In genomic region chr6:42021847-42022754, GRCh38 we compare ENCODE assay signal across 8 cellular contexts. TPM values are rescaled to one million over a fixed set of nuclear protein-coding genes. Genes with fewer than 3 reads are reported as not detected.
DNase-seq lines count a peak whose midpoint lies in the region; ATAC-seq lines count a peak whose summit lies in the region.

No MANE protein-coding gene starts in this region.

- ATAC-seq in GM18861 (IDR thresholded peaks at IDR 0.05; ENCODE audit: unreplicated experiment): peak; percentile 37

- H3K4me3 Mint-ChIP-seq in activated naive CD4-positive, alpha-beta T cell treated with anti-CD3 and anti-CD28 coated beads, Interleukin-2, amount 50 U/mL, for 24 hours: peak overlapping the region; percentile 80

- H3K27me3 Mint-ChIP-seq in activated naive CD4-positive, alpha-beta T cell treated with anti-CD3 and anti-CD28 coated beads, Interleukin-2, amount 50 U/mL, for 24 hours: no peaks in the 10 kb centered on the region

- H3K27ac Mint-ChIP-seq in activated naive CD4-positive, alpha-beta T cell treated with anti-CD3 and anti-CD28 coated beads, Interleukin-2, amount 50 U/mL, for 24 hours: peak overlapping the region; percentile 99

- H3K4me1 Mint-ChIP-seq in activated naive CD4-positive, alpha-beta T cell treated with anti-CD3 and anti-CD28 coated beads, Interleukin-2, amount 50 U/mL, for 24 hours: peaks cover 81% of the 10 kb centered on the region

- peak; percentile 95 for DNase-seq in NAMALWA (ENCODE audit: low spot score)
- peak; percentile 48 to 50 for DNase-seq in stimulated activated CD4-positive, alpha-beta T cell treated with anti-CD3 and anti-CD28 coated beads, Interleukin-1b, Interleukin-23, amount 100 ng/mL, for 4 hours (ENCODE audit: low read depth in 2 of 2)
- DNase-seq in mesenteric fat pad (ENCODE audit: low spot score): no peak
- no peak for DNase-seq in middle frontal gyrus (ENCODE audit: extremely low spot score, low spot score)
- no peak for DNase-seq in DMS79 (lab: John Stamatoyannopoulos, UW)
- DNase-seq in HuH-7.5 (ENCODE audit: low spot score): no peak

- H3K36me3 Mint-ChIP-seq in activated naive CD4-positive, alpha-beta T cell treated with anti-CD3 and anti-CD28 coated beads, Interleukin-2, amount 50 U/mL, for 24 hours: peaks cover 17% of the 10 kb centered on the region

- no peaks in the 10 kb centered on the region for H3K9me3 Mint-ChIP-seq in activated naive CD4-positive, alpha-beta T cell treated with anti-CD3 and anti-CD28 coated beads, Interleukin-2, amount 50 U/mL, for 24 hours

RNA-seq across cellular contexts. Expression of gene TAF8, which starts 28.2 kb away (rescaled TPM):
- total RNA-seq in mesenteric fat pad: 36.8 TPM

Comparison
In these comparisons a context has a peak if more than half of its experiments do, and no peak if none do; other contexts are left out.
1. DNase-seq: peak in NAMALWA (single experiment) and stimulated activated CD4-positive, alpha-beta T cell treated with anti-CD3 and anti-CD28 coated beads, Interleukin-1b, Interleukin-23, amount 100 ng/mL, for 4 hours (2 of 2); none in mesenteric fat pad (single experiment), middle frontal gyrus (single experiment), DMS79 (single experiment) and HuH-7.5 (single experiment).